In genomic region chr3:49171775-49172500, GRCh38 we compare ENCODE assay signal across 7 cellular contexts.
DNase-seq lines count a peak whose midpoint lies in the region; ATAC-seq lines count a peak whose summit lies in the region.

No MANE protein-coding gene starts in this region.

- H3K27ac ChIP-seq in HUES48 (ENCODE audit: low read depth, low read length) (no peak overlapping the region), angular gyrus (ENCODE audit: low read depth, low read length) (peak overlapping the region; percentile 67), layer of hippocampus (ENCODE audit: low read depth, low read length) (peak overlapping the region; percentile 77), substantia nigra (ENCODE audit: low read depth, low read length, poor library complexity, severe bottlenecking) (peak overlapping the region; percentile 58)

- H3K36me3 ChIP-seq in HUES48 (ENCODE audit: control insufficient read depth, insufficient read depth, low read length), result no peaks in the 10 kb centered on the region; the same call in 1 of the 2 replicates

- H3K9ac ChIP-seq in HUES48 (ENCODE audit: low read depth, low read length), result peak overlapping the region; percentile 66; the same call in 1 of the 2 replicates

- H3K27me3 ChIP-seq in HUES48 (ENCODE audit: control insufficient read depth, insufficient read depth, low read length), result no peaks in the 10 kb centered on the region; the same call in 1 of the 2 replicates
- no peaks in the 10 kb centered on the region for H3K27me3 ChIP-seq in layer of hippocampus (ENCODE audit: control insufficient read depth, insufficient read depth, low read length)

- H3K4me1 ChIP-seq in HUES48 (ENCODE audit: control insufficient read depth, insufficient read depth, low read length), result peaks cover 8% of the 10 kb centered on the region; the same call in 1 of the 2 replicates

- H3K4me3 ChIP-seq in HUES48 (ENCODE audit: low read depth, low read length), result peak overlapping the region; percentile 88

- ATAC-seq in GM18498 (IDR thresholded peaks at IDR 0.05; ENCODE audit: unreplicated experiment), result no peak

- DNase-seq in substantia nigra (lab: John Stamatoyannopoulos, UW) (no peak), NCI-H146 treated with DMSO at 0.1 percent for 48 hours (lab: John Stamatoyannopoulos, UW; ENCODE audit: unreplicated experiment) (no peak)
- DNase-seq in activated effector memory CD4-positive, alpha-beta T cell treated with anti-CD3 and anti-CD28 coated beads, Interleukin-2, amount 50 U/mL, for 16 hours, result no peak

- no peaks in the 10 kb centered on the region for H3K9me3 ChIP-seq in HUES48 (ENCODE audit: control insufficient read depth, insufficient read depth, low read length)
